ENCODE assay signal across 1 cellular context in the genomic region with DNA sequence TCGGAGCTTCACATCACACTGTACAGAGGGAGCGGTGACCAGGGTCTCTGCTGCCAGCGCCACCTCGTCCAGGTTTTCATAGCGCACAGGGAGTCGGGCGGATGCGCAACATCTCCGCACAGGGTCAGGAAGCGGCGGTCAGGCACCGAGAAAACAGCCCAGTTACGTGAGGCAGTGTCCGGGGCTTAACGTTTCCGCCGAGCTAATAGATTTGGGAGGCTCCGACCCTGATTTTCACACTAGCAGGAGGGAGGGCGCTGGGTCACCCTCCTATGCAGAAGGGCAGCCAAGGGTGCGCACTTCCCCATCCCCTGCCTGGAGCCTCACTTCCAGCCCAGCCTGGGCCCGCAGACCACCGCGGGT.
A peak's percentile ranks its signal among the peaks of the same experiment; 100 is the strongest.
TF ChIP-seq lines count a peak whose summit lies in the region.

No MANE protein-coding gene starts in this region.

TF ChIP-seq in endothelial cell of umbilical vein, 7 proteins besides CTCF, POLR2A, EP300 and RAD21:
- TF ChIP-seq EZH2 (IDR thresholded peaks at IDR 0.05; ENCODE audit: borderline replicate concordance, low read depth, low read length, severe bottlenecking) (peak; percentile 73), MAX (IDR thresholded peaks at IDR 0.05; ENCODE audit: insufficient read depth, insufficient read length) (no peak)
TF ChIP-seq in endothelial cell of umbilical vein: peak in this region for 1.
